8 cellular contexts compared by ENCODE assay signal in genomic region chr1:66929289-66929688, GRCh38. TPM values are rescaled to one million over a fixed set of nuclear protein-coding genes. Genes with fewer than 3 reads are reported as not detected.
DNase-seq lines count a peak whose midpoint lies in the region; ATAC-seq, FAIRE-seq and TF ChIP-seq lines count a peak whose summit lies in the region.

No MANE protein-coding gene starts in this region.

- no peak for DNase-seq in activated CD8-positive, alpha-beta memory T cell treated with anti-CD3 and anti-CD28 coated beads, Interleukin-2, amount 10 ng/mL, durations not matched to agents 7 days and 5 days
- no peak for DNase-seq in activated CD8-positive, alpha-beta memory T cell treated with anti-CD3 and anti-CD28 coated beads, Interleukin-2, amount 50 U/mL, for 4 hours
- DNase-seq in activated naive CD8-positive, alpha-beta T cell treated with anti-CD3 and anti-CD28 coated beads for 36 hours = no peak
- no peak for DNase-seq in kidney
- no peak for DNase-seq in thyroid gland
- no peak for DNase-seq in NCI-H1436 treated with DMSO at 0.1 percent for 48 hours (lab: John Stamatoyannopoulos, UW)
- DNase-seq in stimulated activated naive CD4-positive, alpha-beta T cell treated with Interleukin-2 at 50 U/mL for 16 hours (lab: John Stamatoyannopoulos, UW) = no peak

- no peaks in the 10 kb centered on the region for H3K27me3 Mint-ChIP-seq in activated CD8-positive, alpha-beta memory T cell treated with anti-CD3 and anti-CD28 coated beads, Interleukin-2, amount 10 ng/mL, durations not matched to agents 7 days and 5 days
- H3K27me3 Mint-ChIP-seq in activated naive CD8-positive, alpha-beta T cell treated with anti-CD3 and anti-CD28 coated beads for 36 hours = peaks cover 3% of the 10 kb centered on the region

- H3K9me3 Mint-ChIP-seq in activated CD8-positive, alpha-beta memory T cell treated with anti-CD3 and anti-CD28 coated beads, Interleukin-2, amount 10 ng/mL, durations not matched to agents 7 days and 5 days (ENCODE audit: low read depth) = no peaks in the 10 kb centered on the region
- no peaks in the 10 kb centered on the region for H3K9me3 Mint-ChIP-seq in activated naive CD8-positive, alpha-beta T cell treated with anti-CD3 and anti-CD28 coated beads for 36 hours

- H3K9me3 ChIP-seq in kidney (ENCODE audit: control insufficient read depth in 1 of 2, low read length in 2 of 2) = no peaks in the 10 kb centered on the region
- H3K9me3 ChIP-seq in thyroid gland = no peaks in the 10 kb centered on the region

- no peak for TF ChIP-seq CTCF in kidney (IDR thresholded peaks at IDR 0.05; ENCODE audit: borderline replicate concordance, extremely low read depth, insufficient read depth)
- no peak for TF ChIP-seq CTCF in thyroid gland (IDR thresholded peaks at IDR 0.05)

- no peaks in the 10 kb centered on the region for H3K27me3 ChIP-seq in thyroid gland

- H3K4me3 ChIP-seq in kidney (ENCODE audit: low read length in 2 of 2) (peak overlapping the region; percentile 84 to 95), thyroid gland (replicated peaks in 1 of 3) (peak overlapping the region in 1 of 3 donors; percentile 77)

- no peak for FAIRE-seq in kidney (lab: Jason Lieb, UNC)

- H3K27ac Mint-ChIP-seq in activated CD8-positive, alpha-beta memory T cell treated with anti-CD3 and anti-CD28 coated beads, Interleukin-2, amount 10 ng/mL, durations not matched to agents 7 days and 5 days = peak overlapping the region; percentile 87
- peak overlapping the region; percentile 87 for H3K27ac Mint-ChIP-seq in activated naive CD8-positive, alpha-beta T cell treated with anti-CD3 and anti-CD28 coated beads for 36 hours

- H3K36me3 Mint-ChIP-seq in activated CD8-positive, alpha-beta memory T cell treated with anti-CD3 and anti-CD28 coated beads, Interleukin-2, amount 10 ng/mL, durations not matched to agents 7 days and 5 days = peaks cover 13% of the 10 kb centered on the region
- H3K36me3 Mint-ChIP-seq in activated naive CD8-positive, alpha-beta T cell treated with anti-CD3 and anti-CD28 coated beads for 36 hours = peaks cover 27% of the 10 kb centered on the region

- intact Hi-C loops in kidney (cut with DNase I) (no loop called here), thyroid gland (cut with DNase I) (no loop called here)

- H3K36me3 ChIP-seq in kidney (ENCODE audit: control insufficient read depth in 1 of 2, insufficient read depth in 2 of 2, low read length in 2 of 2) (no peaks in the 10 kb centered on the region), thyroid gland (no peaks in the 10 kb centered on the region)

- no peak overlapping the region for H3K9ac ChIP-seq in kidney (ENCODE audit: low read length in 2 of 2)

- TF ChIP-seq POLR2A in thyroid gland (IDR thresholded peaks at IDR 0.05) = no peak

- ATAC-seq in activated CD8-positive, alpha-beta memory T cell treated with anti-CD3 and anti-CD28 coated beads, Interleukin-2, amount 10 ng/mL, durations not matched to agents 7 days and 5 days = no peak
- no peak for ATAC-seq in HG02763 (IDR thresholded peaks at IDR 0.05; ENCODE audit: unreplicated experiment)

- peaks cover 49% of the 10 kb centered on the region for H3K4me1 Mint-ChIP-seq in activated CD8-positive, alpha-beta memory T cell treated with anti-CD3 and anti-CD28 coated beads, Interleukin-2, amount 10 ng/mL, durations not matched to agents 7 days and 5 days
- H3K4me1 Mint-ChIP-seq in activated naive CD8-positive, alpha-beta T cell treated with anti-CD3 and anti-CD28 coated beads for 36 hours = peaks cover 43% of the 10 kb centered on the region

- 69 to 71% methylated on average over 2 of the region's 2 CpGs for WGBS in thyroid gland, 2 donors

- peak overlapping the region; percentile 86 for H3K4me3 Mint-ChIP-seq in activated CD8-positive, alpha-beta memory T cell treated with anti-CD3 and anti-CD28 coated beads, Interleukin-2, amount 10 ng/mL, durations not matched to agents 7 days and 5 days
- H3K4me3 Mint-ChIP-seq in activated naive CD8-positive, alpha-beta T cell treated with anti-CD3 and anti-CD28 coated beads for 36 hours = peak overlapping the region; percentile 87

- H3K4me1 ChIP-seq in kidney (ENCODE audit: control insufficient read depth in 1 of 2, insufficient read depth in 1 of 2, low read depth in 1 of 2, low read length in 2 of 2) (peaks cover 0 to 8% of the 10 kb centered on the region in 2 donors), thyroid gland (peaks cover 30 to 31% of the 10 kb centered on the region in 2 donors)

- H3K27ac ChIP-seq in kidney (ENCODE audit: low read depth in 2 of 2, low read length in 2 of 2) = peak overlapping the region in 1 of 2 donors; percentile 97
- H3K27ac ChIP-seq in thyroid gland = peak overlapping the region; percentile 89 to 97 (median 94)

- CTCF ChIA-PET in activated CD8-positive, alpha-beta memory T cell treated with anti-CD3 and anti-CD28 coated beads, Interleukin-2, amount 10 ng/mL, durations not matched to agents 7 days and 5 days (lab: Charles Lee) = interaction anchor here (1.5 kb wide), 1 partner anchor 69 kb away, joined by 4 read pairs; no protein-coding TSS in a partner anchor

RNA-seq across cellular contexts. Expression of gene MIER1, which starts 4.5 kb away (rescaled TPM):
- 10 to 100 TPM; 51.3 to 51.5 TPM for total RNA-seq in activated CD8-positive, alpha-beta memory T cell treated with anti-CD3 and anti-CD28 coated beads, Interleukin-2, amount 10 ng/mL, durations not matched to agents 7 days and 5 days
- total RNA-seq in activated naive CD8-positive, alpha-beta T cell treated with anti-CD3 and anti-CD28 coated beads for 36 hours = 10 to 100 TPM; 52.8 to 52.9 TPM
- total RNA-seq in kidney (47.6 TPM), thyroid gland (10 to 100 TPM; 37.2 to 52.1 (median 43.3) TPM)
- polyA plus RNA-seq in kidney (ENCODE audit: insufficient read depth, low read depth, low replicate concordance) = 9.4 TPM

RNA-seq across cellular contexts. Expression of gene DNAI4, which starts 4.6 kb away (rescaled TPM):
- total RNA-seq in activated CD8-positive, alpha-beta memory T cell treated with anti-CD3 and anti-CD28 coated beads, Interleukin-2, amount 10 ng/mL, durations not matched to agents 7 days and 5 days = 1 to 10 TPM in 1 of 2 experiments, under 1 TPM in 1; 0.80 to 3.7 TPM
- total RNA-seq in activated naive CD8-positive, alpha-beta T cell treated with anti-CD3 and anti-CD28 coated beads for 36 hours = 1 to 10 TPM; 1.2 to 1.4 TPM
- total RNA-seq in kidney (26.8 TPM), thyroid gland (10 to 100 TPM; 10.7 to 26.0 (median 20.5) TPM)
- polyA plus RNA-seq in kidney (ENCODE audit: insufficient read depth, low read depth, low replicate concordance) = 4.1 TPM
